Comparison of ENCODE assay signal across 1 cellular context in the genomic region with DNA sequence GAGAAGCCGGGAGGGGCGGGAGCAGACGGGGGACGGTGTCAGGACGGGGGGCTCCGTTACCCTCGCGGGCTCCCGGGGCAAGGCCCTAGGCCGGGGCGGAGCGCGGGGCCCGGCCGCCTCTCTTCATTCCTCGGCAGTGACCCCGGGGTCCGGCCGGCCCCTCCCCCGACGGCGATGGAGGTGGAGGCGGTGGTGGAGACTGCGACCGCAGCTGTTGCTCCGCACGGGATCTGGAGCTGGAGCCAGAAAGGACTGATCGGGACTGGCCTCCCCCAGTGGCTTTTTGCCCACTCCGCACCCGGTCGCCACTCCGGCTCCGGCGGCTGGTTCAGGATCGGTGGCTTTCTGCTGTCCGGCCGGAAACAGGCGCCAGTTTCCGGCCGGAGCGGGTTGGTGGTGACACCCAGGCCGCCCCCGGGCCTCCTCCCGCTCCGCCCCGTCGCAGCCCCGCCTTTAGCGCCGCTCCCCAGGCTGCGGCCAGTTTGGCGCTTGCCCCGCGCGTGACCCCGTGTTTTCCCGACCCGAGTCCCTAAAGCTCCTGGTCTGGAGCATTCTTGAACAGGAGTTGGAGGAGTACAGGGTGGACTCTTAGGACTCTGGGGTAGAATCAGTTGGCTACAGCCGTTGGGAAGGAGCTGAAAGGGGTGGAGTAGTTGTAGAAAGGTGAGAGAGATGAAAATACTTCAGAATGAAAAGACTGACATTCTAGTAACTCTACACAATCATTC.
TF ChIP-seq lines count a peak whose summit lies in the region.

Gene OTUD7B (minus strand): TSS at position 339 of the 728 bp plus-strand sequence. CDS start 33,216 bp downstream, outside the sequence.

TF ChIP-seq in WTC11, 78 proteins besides CTCF, POLR2A, EP300 and RAD21 (continued from another document and continues in another):
- TF ChIP-seq, protein P1, sequence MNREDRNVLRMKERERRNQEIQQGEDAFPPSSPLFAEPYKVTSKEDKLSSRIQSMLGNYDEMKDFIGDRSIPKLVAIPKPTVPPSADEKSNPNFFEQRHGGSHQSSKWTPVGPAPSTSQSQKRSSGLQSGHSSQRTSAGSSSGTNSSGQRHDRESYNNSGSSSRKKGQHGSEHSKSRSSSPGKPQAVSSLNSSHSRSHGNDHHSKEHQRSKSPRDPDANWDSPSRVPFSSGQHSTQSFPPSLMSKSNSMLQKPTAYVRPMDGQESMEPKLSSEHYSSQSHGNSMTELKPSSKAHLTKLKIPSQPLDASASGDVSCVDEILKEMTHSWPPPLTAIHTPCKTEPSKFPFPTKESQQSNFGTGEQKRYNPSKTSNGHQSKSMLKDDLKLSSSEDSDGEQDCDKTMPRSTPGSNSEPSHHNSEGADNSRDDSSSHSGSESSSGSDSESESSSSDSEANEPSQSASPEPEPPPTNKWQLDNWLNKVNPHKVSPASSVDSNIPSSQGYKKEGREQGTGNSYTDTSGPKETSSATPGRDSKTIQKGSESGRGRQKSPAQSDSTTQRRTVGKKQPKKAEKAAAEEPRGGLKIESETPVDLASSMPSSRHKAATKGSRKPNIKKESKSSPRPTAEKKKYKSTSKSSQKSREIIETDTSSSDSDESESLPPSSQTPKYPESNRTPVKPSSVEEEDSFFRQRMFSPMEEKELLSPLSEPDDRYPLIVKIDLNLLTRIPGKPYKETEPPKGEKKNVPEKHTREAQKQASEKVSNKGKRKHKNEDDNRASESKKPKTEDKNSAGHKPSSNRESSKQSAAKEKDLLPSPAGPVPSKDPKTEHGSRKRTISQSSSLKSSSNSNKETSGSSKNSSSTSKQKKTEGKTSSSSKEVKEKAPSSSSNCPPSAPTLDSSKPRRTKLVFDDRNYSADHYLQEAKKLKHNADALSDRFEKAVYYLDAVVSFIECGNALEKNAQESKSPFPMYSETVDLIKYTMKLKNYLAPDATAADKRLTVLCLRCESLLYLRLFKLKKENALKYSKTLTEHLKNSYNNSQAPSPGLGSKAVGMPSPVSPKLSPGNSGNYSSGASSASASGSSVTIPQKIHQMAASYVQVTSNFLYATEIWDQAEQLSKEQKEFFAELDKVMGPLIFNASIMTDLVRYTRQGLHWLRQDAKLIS (CRISPR knock-in tag; IDR thresholded peaks at IDR 0.05; ENCODE audit: borderline replicate concordance), result no peak
- TF ChIP-seq E2F5 (CRISPR knock-in tag; IDR thresholded peaks at IDR 0.05), result peak; percentile 37; the same call in 1 of the 2 replicates
- TF ChIP-seq FOXJ3 (CRISPR knock-in tag; IDR thresholded peaks at IDR 0.05; ENCODE audit: borderline replicate concordance), result no peak
- no peak for TF ChIP-seq EMX1 (CRISPR knock-in tag; IDR thresholded peaks at IDR 0.05)
- 0 out of 2 replicates have a peak, but pooled peaks have one; percentile 66 for TF ChIP-seq CREM (CRISPR knock-in tag; IDR thresholded peaks at IDR 0.05)
- TF ChIP-seq, protein P2, sequence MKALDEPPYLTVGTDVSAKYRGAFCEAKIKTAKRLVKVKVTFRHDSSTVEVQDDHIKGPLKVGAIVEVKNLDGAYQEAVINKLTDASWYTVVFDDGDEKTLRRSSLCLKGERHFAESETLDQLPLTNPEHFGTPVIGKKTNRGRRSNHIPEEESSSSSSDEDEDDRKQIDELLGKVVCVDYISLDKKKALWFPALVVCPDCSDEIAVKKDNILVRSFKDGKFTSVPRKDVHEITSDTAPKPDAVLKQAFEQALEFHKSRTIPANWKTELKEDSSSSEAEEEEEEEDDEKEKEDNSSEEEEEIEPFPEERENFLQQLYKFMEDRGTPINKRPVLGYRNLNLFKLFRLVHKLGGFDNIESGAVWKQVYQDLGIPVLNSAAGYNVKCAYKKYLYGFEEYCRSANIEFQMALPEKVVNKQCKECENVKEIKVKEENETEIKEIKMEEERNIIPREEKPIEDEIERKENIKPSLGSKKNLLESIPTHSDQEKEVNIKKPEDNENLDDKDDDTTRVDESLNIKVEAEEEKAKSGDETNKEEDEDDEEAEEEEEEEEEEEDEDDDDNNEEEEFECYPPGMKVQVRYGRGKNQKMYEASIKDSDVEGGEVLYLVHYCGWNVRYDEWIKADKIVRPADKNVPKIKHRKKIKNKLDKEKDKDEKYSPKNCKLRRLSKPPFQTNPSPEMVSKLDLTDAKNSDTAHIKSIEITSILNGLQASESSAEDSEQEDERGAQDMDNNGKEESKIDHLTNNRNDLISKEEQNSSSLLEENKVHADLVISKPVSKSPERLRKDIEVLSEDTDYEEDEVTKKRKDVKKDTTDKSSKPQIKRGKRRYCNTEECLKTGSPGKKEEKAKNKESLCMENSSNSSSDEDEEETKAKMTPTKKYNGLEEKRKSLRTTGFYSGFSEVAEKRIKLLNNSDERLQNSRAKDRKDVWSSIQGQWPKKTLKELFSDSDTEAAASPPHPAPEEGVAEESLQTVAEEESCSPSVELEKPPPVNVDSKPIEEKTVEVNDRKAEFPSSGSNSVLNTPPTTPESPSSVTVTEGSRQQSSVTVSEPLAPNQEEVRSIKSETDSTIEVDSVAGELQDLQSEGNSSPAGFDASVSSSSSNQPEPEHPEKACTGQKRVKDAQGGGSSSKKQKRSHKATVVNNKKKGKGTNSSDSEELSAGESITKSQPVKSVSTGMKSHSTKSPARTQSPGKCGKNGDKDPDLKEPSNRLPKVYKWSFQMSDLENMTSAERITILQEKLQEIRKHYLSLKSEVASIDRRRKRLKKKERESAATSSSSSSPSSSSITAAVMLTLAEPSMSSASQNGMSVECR (CRISPR knock-in tag; IDR thresholded peaks at IDR 0.05; ENCODE audit: borderline replicate concordance), result peak; percentile 24; the same call in 1 of the 2 replicates
- no peak for TF ChIP-seq ZBTB21 (CRISPR knock-in tag; IDR thresholded peaks at IDR 0.05; ENCODE audit: borderline replicate concordance)
- no peak for TF ChIP-seq ZNF232 (CRISPR knock-in tag; IDR thresholded peaks at IDR 0.05)
- TF ChIP-seq ZNF121 (CRISPR knock-in tag; IDR thresholded peaks at IDR 0.05), result no peak
- no peak for TF ChIP-seq JUN (CRISPR knock-in tag; IDR thresholded peaks at IDR 0.05)
- no peak for TF ChIP-seq TCF7 (CRISPR knock-in tag; IDR thresholded peaks at IDR 0.05; ENCODE audit: low read depth)
- no peak for TF ChIP-seq NFYB (CRISPR knock-in tag; conservative IDR thresholded peaks at IDR 0.05; ENCODE audit: low read depth)
- 0 out of 2 replicates have a peak, but pooled peaks have one; percentile 25 for TF ChIP-seq TEAD1 (CRISPR knock-in tag; IDR thresholded peaks at IDR 0.05)
- no peak for TF ChIP-seq RELA (CRISPR knock-in tag; IDR thresholded peaks at IDR 0.05; ENCODE audit: borderline replicate concordance)
- no peak for TF ChIP-seq TEAD4 (CRISPR knock-in tag; IDR thresholded peaks at IDR 0.05)
- TF ChIP-seq, protein P3, sequence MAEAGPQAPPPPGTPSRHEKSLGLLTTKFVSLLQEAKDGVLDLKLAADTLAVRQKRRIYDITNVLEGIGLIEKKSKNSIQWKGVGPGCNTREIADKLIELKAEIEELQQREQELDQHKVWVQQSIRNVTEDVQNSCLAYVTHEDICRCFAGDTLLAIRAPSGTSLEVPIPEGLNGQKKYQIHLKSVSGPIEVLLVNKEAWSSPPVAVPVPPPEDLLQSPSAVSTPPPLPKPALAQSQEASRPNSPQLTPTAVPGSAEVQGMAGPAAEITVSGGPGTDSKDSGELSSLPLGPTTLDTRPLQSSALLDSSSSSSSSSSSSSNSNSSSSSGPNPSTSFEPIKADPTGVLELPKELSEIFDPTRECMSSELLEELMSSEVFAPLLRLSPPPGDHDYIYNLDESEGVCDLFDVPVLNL (CRISPR knock-in tag; IDR thresholded peaks at IDR 0.05; ENCODE audit: borderline replicate concordance, low read depth), result no peak
- TF ChIP-seq, protein P4, sequence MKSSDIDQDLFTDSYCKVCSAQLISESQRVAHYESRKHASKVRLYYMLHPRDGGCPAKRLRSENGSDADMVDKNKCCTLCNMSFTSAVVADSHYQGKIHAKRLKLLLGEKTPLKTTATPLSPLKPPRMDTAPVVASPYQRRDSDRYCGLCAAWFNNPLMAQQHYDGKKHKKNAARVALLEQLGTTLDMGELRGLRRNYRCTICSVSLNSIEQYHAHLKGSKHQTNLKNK (CRISPR knock-in tag; IDR thresholded peaks at IDR 0.05), result no peak
- 0 out of 2 replicates have a peak, but pooled peaks have one; percentile 63 for TF ChIP-seq MYBL2 (CRISPR knock-in tag; IDR thresholded peaks at IDR 0.05)
- TF ChIP-seq, protein P5, sequence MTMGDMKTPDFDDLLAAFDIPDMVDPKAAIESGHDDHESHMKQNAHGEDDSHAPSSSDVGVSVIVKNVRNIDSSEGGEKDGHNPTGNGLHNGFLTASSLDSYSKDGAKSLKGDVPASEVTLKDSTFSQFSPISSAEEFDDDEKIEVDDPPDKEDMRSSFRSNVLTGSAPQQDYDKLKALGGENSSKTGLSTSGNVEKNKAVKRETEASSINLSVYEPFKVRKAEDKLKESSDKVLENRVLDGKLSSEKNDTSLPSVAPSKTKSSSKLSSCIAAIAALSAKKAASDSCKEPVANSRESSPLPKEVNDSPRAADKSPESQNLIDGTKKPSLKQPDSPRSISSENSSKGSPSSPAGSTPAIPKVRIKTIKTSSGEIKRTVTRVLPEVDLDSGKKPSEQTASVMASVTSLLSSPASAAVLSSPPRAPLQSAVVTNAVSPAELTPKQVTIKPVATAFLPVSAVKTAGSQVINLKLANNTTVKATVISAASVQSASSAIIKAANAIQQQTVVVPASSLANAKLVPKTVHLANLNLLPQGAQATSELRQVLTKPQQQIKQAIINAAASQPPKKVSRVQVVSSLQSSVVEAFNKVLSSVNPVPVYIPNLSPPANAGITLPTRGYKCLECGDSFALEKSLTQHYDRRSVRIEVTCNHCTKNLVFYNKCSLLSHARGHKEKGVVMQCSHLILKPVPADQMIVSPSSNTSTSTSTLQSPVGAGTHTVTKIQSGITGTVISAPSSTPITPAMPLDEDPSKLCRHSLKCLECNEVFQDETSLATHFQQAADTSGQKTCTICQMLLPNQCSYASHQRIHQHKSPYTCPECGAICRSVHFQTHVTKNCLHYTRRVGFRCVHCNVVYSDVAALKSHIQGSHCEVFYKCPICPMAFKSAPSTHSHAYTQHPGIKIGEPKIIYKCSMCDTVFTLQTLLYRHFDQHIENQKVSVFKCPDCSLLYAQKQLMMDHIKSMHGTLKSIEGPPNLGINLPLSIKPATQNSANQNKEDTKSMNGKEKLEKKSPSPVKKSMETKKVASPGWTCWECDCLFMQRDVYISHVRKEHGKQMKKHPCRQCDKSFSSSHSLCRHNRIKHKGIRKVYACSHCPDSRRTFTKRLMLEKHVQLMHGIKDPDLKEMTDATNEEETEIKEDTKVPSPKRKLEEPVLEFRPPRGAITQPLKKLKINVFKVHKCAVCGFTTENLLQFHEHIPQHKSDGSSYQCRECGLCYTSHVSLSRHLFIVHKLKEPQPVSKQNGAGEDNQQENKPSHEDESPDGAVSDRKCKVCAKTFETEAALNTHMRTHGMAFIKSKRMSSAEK (CRISPR knock-in tag; IDR thresholded peaks at IDR 0.05; ENCODE audit: borderline replicate concordance), result no peak
- TF ChIP-seq FOXP4 (CRISPR knock-in tag; IDR thresholded peaks at IDR 0.05), result 0 out of 2 replicates have a peak, but pooled peaks have one; percentile 54
- TF ChIP-seq, protein P6, sequence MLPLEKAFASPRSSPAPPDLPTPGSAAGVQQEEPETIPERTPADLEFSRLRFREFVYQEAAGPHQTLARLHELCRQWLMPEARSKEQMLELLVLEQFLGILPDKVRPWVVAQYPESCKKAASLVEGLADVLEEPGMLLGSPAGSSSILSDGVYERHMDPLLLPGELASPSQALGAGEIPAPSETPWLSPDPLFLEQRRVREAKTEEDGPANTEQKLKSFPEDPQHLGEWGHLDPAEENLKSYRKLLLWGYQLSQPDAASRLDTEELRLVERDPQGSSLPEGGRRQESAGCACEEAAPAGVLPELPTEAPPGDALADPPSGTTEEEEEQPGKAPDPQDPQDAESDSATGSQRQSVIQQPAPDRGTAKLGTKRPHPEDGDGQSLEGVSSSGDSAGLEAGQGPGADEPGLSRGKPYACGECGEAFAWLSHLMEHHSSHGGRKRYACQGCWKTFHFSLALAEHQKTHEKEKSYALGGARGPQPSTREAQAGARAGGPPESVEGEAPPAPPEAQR (CRISPR knock-in tag; IDR thresholded peaks at IDR 0.05), result no peak
- no peak for TF ChIP-seq ATF6 (CRISPR knock-in tag; IDR thresholded peaks at IDR 0.05)
- no peak for TF ChIP-seq ATF2 (CRISPR knock-in tag; IDR thresholded peaks at IDR 0.05; ENCODE audit: borderline replicate concordance, low read depth)
- TF ChIP-seq IRF2 (CRISPR knock-in tag; IDR thresholded peaks at IDR 0.05; ENCODE audit: borderline replicate concordance, low read depth), result no peak
- no peak for TF ChIP-seq NR3C1 (CRISPR knock-in tag; conservative IDR thresholded peaks at IDR 0.05; ENCODE audit: low read depth)
